17 cellular contexts compared by ENCODE assay signal in the genomic region with DNA sequence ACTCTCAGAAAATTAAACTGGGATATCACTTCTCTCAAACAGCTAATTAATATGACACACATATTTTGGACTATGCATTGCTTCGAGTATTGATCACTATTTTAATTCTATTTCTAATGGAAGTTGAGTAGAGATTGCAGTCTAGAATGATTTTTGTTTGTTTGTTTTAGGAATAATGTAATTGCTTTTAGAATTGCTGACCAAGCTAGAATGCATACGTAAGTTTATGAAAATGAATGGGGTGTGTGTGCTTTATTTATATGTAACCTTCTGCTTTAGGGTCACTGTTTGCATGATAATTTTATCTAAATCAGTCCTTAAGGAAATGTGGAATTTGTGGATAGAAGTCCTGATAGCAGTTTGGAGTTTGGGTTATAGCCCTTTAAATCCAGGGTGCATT.
A peak's percentile ranks its signal among the peaks of the same experiment; 100 is the strongest.
DNase-seq lines count a peak whose midpoint lies in the region; ATAC-seq and TF ChIP-seq lines count a peak whose summit lies in the region.
"Had no signal": no experiment of that assay in that cellular context is flagged by ENCODE, and none has a peak within 500 bp of the region (broad histone marks: within the 10 kb centered on the region; RNA-seq: fewer than 3 reads in every experiment).

No MANE protein-coding gene starts in this region.

- intact Hi-C loops in PC-9 (cut with micrococcal nuclease; ENCODE audit: unreplicated experiment) = no loop called here
- intact Hi-C loops in mammary epithelial cell (cut with micrococcal nuclease) = no loop called here

- H3K36me3 ChIP-seq in PC-9 (ENCODE audit: low read depth) = no peaks in the 10 kb centered on the region
- H3K36me3 ChIP-seq in endodermal cell (ENCODE audit: control insufficient read depth, insufficient read depth, low read length) = no peaks in the 10 kb centered on the region
- H3K36me3 ChIP-seq in neuronal stem cell (replicated peaks in 1 of 2; ENCODE audit: control insufficient read depth in 2 of 2, insufficient read depth in 2 of 2, low read length in 2 of 2) = no peaks in the 10 kb centered on the region
- H3K36me3 ChIP-seq in mammary epithelial cell (ENCODE audit: insufficient read depth, low read length) = no peaks in the 10 kb centered on the region
- H3K36me3 ChIP-seq: BE2C had no signal

- no peak overlapping the region for H3K9ac ChIP-seq in endodermal cell (ENCODE audit: extremely low read depth, low read length, poor library complexity, severe bottlenecking)
- H3K9ac ChIP-seq in neuronal stem cell (ENCODE audit: low read depth, low read length, poor library complexity) = no peak overlapping the region
- no peak overlapping the region for H3K9ac ChIP-seq in mammary epithelial cell (ENCODE audit: insufficient read depth, low read length)
- H3K9ac ChIP-seq: KMS-11 had no signal

- H3F3A ChIP-seq in PC-9 (ENCODE audit: insufficient read depth, low read depth) = no peaks in the 10 kb centered on the region

- no peak overlapping the region for H2BK15ac ChIP-seq in neuronal stem cell (ENCODE audit: low read length)

- H3K18ac ChIP-seq in neuronal stem cell (ENCODE audit: low read length) = no peak overlapping the region

- H3K9me3 ChIP-seq in PC-9 (ENCODE audit: insufficient read depth, low read depth) (no peaks in the 10 kb centered on the region), endodermal cell (ENCODE audit: control insufficient read depth, low read length) (no peaks in the 10 kb centered on the region), neuronal stem cell (replicated peaks in 1 of 2; ENCODE audit: control insufficient read depth in 2 of 2, insufficient read depth in 1 of 2, low read depth in 1 of 2, low read length in 2 of 2) (no peaks in the 10 kb centered on the region), mammary epithelial cell (replicated peaks; ENCODE audit: insufficient read depth, low read length) (no peaks in the 10 kb centered on the region)
- H3K9me3 ChIP-seq: BE2C had no signal

- 86 to 100% methylated on average over 1 to 2 of the region's 2 CpGs for WGBS in endodermal cell (ENCODE audit: insufficient coverage in 1 of 2, insufficient read length in 1 of 2), 2 experiments
- no CpG with 5 or more reads among the region's 2 CpGs for WGBS in neuronal stem cell (ENCODE audit: extremely low coverage in 2 of 2, insufficient read length in 2 of 2, insufficient replicate concordance in 1 of 2), 2 donors
- WGBS in mammary epithelial cell (ENCODE audit: low coverage, missing lambda C conversion rate) = 51% methylated on average over 2 of the region's 2 CpGs

- no peak overlapping the region for H2AK5ac ChIP-seq in neuronal stem cell (ENCODE audit: low read depth, low read length)

- H2AFZ ChIP-seq in PC-9 = no peak overlapping the region
- peak overlapping the region; percentile 48 for H2AFZ ChIP-seq in neuronal stem cell (ENCODE audit: low read length)
- no peak overlapping the region for H2AFZ ChIP-seq in mammary epithelial cell (ENCODE audit: low read depth, low read length)

- H3K9me3 Mint-ChIP-seq in endodermal cell = no peaks in the 10 kb centered on the region

- H3K9me2 ChIP-seq in PC-9 (ENCODE audit: insufficient read depth) = no peaks in the 10 kb centered on the region

- H4K20me1 ChIP-seq in PC-9 (ENCODE audit: insufficient read depth) = no peaks in the 10 kb centered on the region
- no peaks in the 10 kb centered on the region for H4K20me1 ChIP-seq in mammary epithelial cell (ENCODE audit: insufficient read depth, low read length)

- CTCF ChIA-PET in PC-9 (lab: Charles Lee) = no interaction called here
- CTCF ChIA-PET in mammary epithelial cell (lab: Charles Lee; ENCODE audit: low non-redundant PET) = no interaction called here

- H3K27ac Mint-ChIP-seq in endodermal cell = peak overlapping the region; percentile 49
- H3K27ac Mint-ChIP-seq: CD4-positive, alpha-beta memory T cell; IgD-negative memory B cell had no signal

- H3K27me3 ChIP-seq in PC-9 (ENCODE audit: insufficient read depth, low read depth) (peaks cover 36% of the 10 kb centered on the region), endodermal cell (ENCODE audit: control insufficient read depth, insufficient read depth, low read length, poor library complexity, severe bottlenecking) (no peaks in the 10 kb centered on the region), neuronal stem cell (ENCODE audit: control insufficient read depth in 3 of 3, insufficient read depth in 3 of 3, low read depth in 1 of 3, low read length in 3 of 3) (no peaks in the 10 kb centered on the region), mammary epithelial cell (ENCODE audit: insufficient read depth, low read length) (no peaks in the 10 kb centered on the region)
- H3K27me3 ChIP-seq: BE2C had no signal

- DNase-seq in DMS114 treated with DMSO at 0.1 percent for 48 hours (lab: John Stamatoyannopoulos, UW; ENCODE audit: unreplicated experiment) = peak; percentile 92
- no peak for DNase-seq in PC-9
- DNase-seq in endodermal cell = no peak
- no peak for DNase-seq in neuronal stem cell (ENCODE audit: low spot score)
- no peak for DNase-seq in foreskin melanocyte
- DNase-seq in mammary epithelial cell = no peak
- DNase-seq: BE2C; CD4-positive, alpha-beta memory T cell; DMS153; DMS79 treated with DMSO at 0.1 percent for 48 hours; EL had no signal

- H3K4ac ChIP-seq in neuronal stem cell (ENCODE audit: low read length) = no peak overlapping the region

- TF ChIP-seq CTCF in PC-9 (conservative IDR thresholded peaks at IDR 0.05) (0 out of 2 replicates have a peak, but pooled peaks have one; percentile 1), endodermal cell (conservative IDR thresholded peaks at IDR 0.05) (no peak), mammary epithelial cell (conservative IDR thresholded peaks at IDR 0.05 in 1 of 2, IDR thresholded peaks at IDR 0.05 in 1 of 2; ENCODE audit: extremely low read depth in 1 of 2, insufficient read depth in 1 of 2, low read depth in 1 of 2, low read length in 2 of 2) (no peak)

- H3K27me3 Mint-ChIP-seq in endodermal cell (ENCODE audit: insufficient read depth) = no peaks in the 10 kb centered on the region

- no peak overlapping the region for H4K91ac ChIP-seq in neuronal stem cell (ENCODE audit: low read depth, low read length, poor library complexity)

- H3K27ac ChIP-seq in PC-9 = no peak overlapping the region
- H3K27ac ChIP-seq in endodermal cell (ENCODE audit: low read depth, low read length) = no peak overlapping the region
- no peak overlapping the region for H3K27ac ChIP-seq in neuronal stem cell (replicated peaks; ENCODE audit: low read length)
- no peak overlapping the region for H3K27ac ChIP-seq in mammary epithelial cell (ENCODE audit: insufficient read depth, low read depth, low read length)
- H3K27ac ChIP-seq: C4-2B, HL-60, KMS-11 had no signal

- no peak overlapping the region for H3K4me3 ChIP-seq in PC-9
- H3K4me3 ChIP-seq in endodermal cell (ENCODE audit: low read length) = no peak overlapping the region
- H3K4me3 ChIP-seq in neuronal stem cell (ENCODE audit: low read length in 2 of 2) = no peak overlapping the region
- H3K4me3 ChIP-seq in mammary epithelial cell (replicated peaks in 1 of 3; ENCODE audit: insufficient read depth in 1 of 3, low read depth in 2 of 3, low read length in 3 of 3) = no peak overlapping the region

- no TSS peak for BruUV-seq in PC-9 (replicated peaks; lab: Mats Ljungman, UMichigan)
- BruUV-seq in mammary epithelial cell (replicated peaks; lab: Mats Ljungman, UMichigan) = no TSS peak

- no peak for ATAC-seq in HG02938 (IDR thresholded peaks at IDR 0.05; ENCODE audit: unreplicated experiment)
- ATAC-seq: HCT116 had no signal

- no peak overlapping the region for H3K14ac ChIP-seq in neuronal stem cell (ENCODE audit: low read length)

- H3K4me1 ChIP-seq in PC-9 (replicated peaks; ENCODE audit: insufficient read depth) (no peaks in the 10 kb centered on the region), endodermal cell (ENCODE audit: control insufficient read depth, insufficient read depth, low read length) (peaks cover 5% of the 10 kb centered on the region), neuronal stem cell (ENCODE audit: control insufficient read depth in 2 of 2, insufficient read depth in 1 of 2, low read depth in 1 of 2, low read length in 2 of 2) (peaks cover 24 to 25% of the 10 kb centered on the region in 2 donors), mammary epithelial cell (ENCODE audit: insufficient read depth, low read length) (no peaks in the 10 kb centered on the region)
- H3K4me1 ChIP-seq: BE2C had no signal

- H4K8ac ChIP-seq in neuronal stem cell (ENCODE audit: low read depth, low read length) = no peak overlapping the region

- H3K4me2 ChIP-seq in PC-9 (no peak overlapping the region), neuronal stem cell (ENCODE audit: insufficient read depth, low read length, poor library complexity, severe bottlenecking) (no peak overlapping the region), mammary epithelial cell (ENCODE audit: insufficient read depth, low read depth, low read length) (no peak overlapping the region)
- H3K4me2 ChIP-seq: KMS-11 had no signal

- POLR2A ChIA-PET in PC-9 (lab: Charles Lee; ENCODE audit: unreplicated experiment) = interaction anchor here (0.6 kb wide), 1 partner anchor 13 kb away, joined by 4 read pairs; no protein-coding TSS in a partner anchor

- H3K79me1 ChIP-seq in neuronal stem cell (ENCODE audit: low read depth, low read length) = no peaks in the 10 kb centered on the region

- dilution Hi-C loops in mammary epithelial cell (cut with HindIII; ENCODE audit: low sequenced_read_pairs) = no loop called here

- peaks cover 55% of the 10 kb centered on the region for H3K4me1 Mint-ChIP-seq in endodermal cell
- H3K4me1 Mint-ChIP-seq: CD4-positive, alpha-beta memory T cell; IgD-negative memory B cell had no signal

- H2BK5ac ChIP-seq in neuronal stem cell (ENCODE audit: low read length) = no peak overlapping the region

- H3K79me2 ChIP-seq in PC-9 (ENCODE audit: low read depth) = no peaks in the 10 kb centered on the region
- H3K79me2 ChIP-seq in mammary epithelial cell (ENCODE audit: insufficient read depth, low read length) = no peaks in the 10 kb centered on the region

- H3K23ac ChIP-seq in neuronal stem cell (ENCODE audit: low read depth, low read length, poor library complexity) = no peak overlapping the region

- no peak overlapping the region for H2BK120ac ChIP-seq in neuronal stem cell (ENCODE audit: low read depth, low read length)

- no peak overlapping the region for H3K4me3 Mint-ChIP-seq in endodermal cell
- H3K4me3 Mint-ChIP-seq: CD4-positive, alpha-beta memory T cell; IgD-negative memory B cell had no signal

- H3K36me3 Mint-ChIP-seq in endodermal cell (ENCODE audit: low read depth) = no peaks in the 10 kb centered on the region
- H3K36me3 Mint-ChIP-seq: CD4-positive, alpha-beta memory T cell; IgD-negative memory B cell had no signal

- in situ Hi-C loops in mammary epithelial cell (cut with MboI; ENCODE audit: low sequenced_read_pairs in 2 of 2) = no loop called here

- no peak overlapping the region for H2BK12ac ChIP-seq in neuronal stem cell (ENCODE audit: low read length)
